In the genomic region with DNA sequence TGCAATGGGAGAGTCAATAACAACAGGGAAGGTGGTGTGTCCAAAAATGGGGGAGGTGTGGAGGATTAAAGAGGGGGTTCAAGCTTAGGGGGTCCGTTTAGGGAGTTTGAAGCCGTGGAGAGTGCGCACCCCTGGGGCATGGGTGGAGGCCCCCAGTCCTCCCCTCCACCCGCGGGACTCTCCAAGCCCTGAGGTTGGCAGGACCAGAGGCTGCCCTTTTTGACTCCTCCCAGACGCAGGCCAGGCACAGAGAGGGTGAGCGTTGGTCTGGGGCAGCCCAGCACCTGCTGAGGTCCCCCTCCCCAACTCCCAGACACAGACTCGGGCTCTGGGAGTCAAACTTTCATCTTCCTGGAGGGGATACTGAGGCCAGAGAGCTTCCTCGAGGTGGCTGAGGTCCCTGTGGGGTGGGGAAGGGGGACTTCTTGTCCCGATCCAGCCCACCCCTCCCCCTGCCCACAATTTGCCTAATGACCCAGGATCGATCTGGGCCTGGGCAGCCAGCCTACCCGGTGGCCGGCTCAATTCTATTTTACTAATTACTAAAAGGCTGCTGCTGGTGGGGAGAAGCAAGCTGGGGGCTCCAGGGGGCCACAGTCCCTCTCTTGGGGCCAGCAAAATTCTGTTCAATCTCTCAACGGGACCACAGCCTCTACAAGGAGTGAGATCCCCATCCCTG, we compare ENCODE assay signal across 3 cellular contexts.
TF ChIP-seq lines count a peak whose summit lies in the region.

No MANE protein-coding gene starts in this region.

TF ChIP-seq in A549, 52 proteins besides CTCF, POLR2A, EP300 and RAD21:
- TF ChIP-seq ZFP36 (IDR thresholded peaks at IDR 0.05; ENCODE audit: borderline replicate concordance, partially characterized antibody) (peak; percentile 31), EHMT2 (IDR thresholded peaks at IDR 0.05; ENCODE audit: low read depth) (no peak), CBX8 (IDR thresholded peaks at IDR 0.05) (no peak)
- TF ChIP-seq, protein P1, sequence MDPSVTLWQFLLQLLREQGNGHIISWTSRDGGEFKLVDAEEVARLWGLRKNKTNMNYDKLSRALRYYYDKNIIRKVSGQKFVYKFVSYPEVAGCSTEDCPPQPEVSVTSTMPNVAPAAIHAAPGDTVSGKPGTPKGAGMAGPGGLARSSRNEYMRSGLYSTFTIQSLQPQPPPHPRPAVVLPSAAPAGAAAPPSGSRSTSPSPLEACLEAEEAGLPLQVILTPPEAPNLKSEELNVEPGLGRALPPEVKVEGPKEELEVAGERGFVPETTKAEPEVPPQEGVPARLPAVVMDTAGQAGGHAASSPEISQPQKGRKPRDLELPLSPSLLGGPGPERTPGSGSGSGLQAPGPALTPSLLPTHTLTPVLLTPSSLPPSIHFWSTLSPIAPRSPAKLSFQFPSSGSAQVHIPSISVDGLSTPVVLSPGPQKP (IDR thresholded peaks at IDR 0.05; ENCODE audit: low read depth, low read length) = no peak

TF ChIP-seq in WTC11, 78 proteins besides CTCF, POLR2A, EP300 and RAD21:
- TF ChIP-seq RORB (CRISPR knock-in tag; IDR thresholded peaks at IDR 0.05) = no peak
- peak; percentile 20; the same call in 1 of the 2 replicates for TF ChIP-seq GTF2I (CRISPR knock-in tag; conservative IDR thresholded peaks at IDR 0.05)

TF ChIP-seq in SK-N-SH, 30 proteins besides CTCF, POLR2A, EP300 and RAD21:
- no peak for TF ChIP-seq ELF1 (IDR thresholded peaks at IDR 0.05)
- TF ChIP-seq RFX5 (IDR thresholded peaks at IDR 0.05; ENCODE audit: low read length) = no peak
- TF ChIP-seq MXI1 (IDR thresholded peaks at IDR 0.05; ENCODE audit: low read depth, low read length) = no peak
- TF ChIP-seq, protein P2, sequence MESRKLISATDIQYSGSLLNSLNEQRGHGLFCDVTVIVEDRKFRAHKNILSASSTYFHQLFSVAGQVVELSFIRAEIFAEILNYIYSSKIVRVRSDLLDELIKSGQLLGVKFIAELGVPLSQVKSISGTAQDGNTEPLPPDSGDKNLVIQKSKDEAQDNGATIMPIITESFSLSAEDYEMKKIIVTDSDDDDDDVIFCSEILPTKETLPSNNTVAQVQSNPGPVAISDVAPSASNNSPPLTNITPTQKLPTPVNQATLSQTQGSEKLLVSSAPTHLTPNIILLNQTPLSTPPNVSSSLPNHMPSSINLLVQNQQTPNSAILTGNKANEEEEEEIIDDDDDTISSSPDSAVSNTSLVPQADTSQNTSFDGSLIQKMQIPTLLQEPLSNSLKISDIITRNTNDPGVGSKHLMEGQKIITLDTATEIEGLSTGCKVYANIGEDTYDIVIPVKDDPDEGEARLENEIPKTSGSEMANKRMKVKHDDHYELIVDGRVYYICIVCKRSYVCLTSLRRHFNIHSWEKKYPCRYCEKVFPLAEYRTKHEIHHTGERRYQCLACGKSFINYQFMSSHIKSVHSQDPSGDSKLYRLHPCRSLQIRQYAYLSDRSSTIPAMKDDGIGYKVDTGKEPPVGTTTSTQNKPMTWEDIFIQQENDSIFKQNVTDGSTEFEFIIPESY (IDR thresholded peaks at IDR 0.05; ENCODE audit: borderline replicate concordance, low read depth) = no peak
- no peak for TF ChIP-seq FOXJ3 (CRISPR knock-in tag; IDR thresholded peaks at IDR 0.05)
- no peak for TF ChIP-seq SMC3 (IDR thresholded peaks at IDR 0.05; ENCODE audit: low read depth, low read length)
- no peak for TF ChIP-seq TEAD4 (IDR thresholded peaks at IDR 0.05; ENCODE audit: borderline replicate concordance, insufficient read depth)
TF ChIP-seq in SK-N-SH: peak in this region for 0.
